ENCODE assay signal across 24 cellular contexts in the genomic region with DNA sequence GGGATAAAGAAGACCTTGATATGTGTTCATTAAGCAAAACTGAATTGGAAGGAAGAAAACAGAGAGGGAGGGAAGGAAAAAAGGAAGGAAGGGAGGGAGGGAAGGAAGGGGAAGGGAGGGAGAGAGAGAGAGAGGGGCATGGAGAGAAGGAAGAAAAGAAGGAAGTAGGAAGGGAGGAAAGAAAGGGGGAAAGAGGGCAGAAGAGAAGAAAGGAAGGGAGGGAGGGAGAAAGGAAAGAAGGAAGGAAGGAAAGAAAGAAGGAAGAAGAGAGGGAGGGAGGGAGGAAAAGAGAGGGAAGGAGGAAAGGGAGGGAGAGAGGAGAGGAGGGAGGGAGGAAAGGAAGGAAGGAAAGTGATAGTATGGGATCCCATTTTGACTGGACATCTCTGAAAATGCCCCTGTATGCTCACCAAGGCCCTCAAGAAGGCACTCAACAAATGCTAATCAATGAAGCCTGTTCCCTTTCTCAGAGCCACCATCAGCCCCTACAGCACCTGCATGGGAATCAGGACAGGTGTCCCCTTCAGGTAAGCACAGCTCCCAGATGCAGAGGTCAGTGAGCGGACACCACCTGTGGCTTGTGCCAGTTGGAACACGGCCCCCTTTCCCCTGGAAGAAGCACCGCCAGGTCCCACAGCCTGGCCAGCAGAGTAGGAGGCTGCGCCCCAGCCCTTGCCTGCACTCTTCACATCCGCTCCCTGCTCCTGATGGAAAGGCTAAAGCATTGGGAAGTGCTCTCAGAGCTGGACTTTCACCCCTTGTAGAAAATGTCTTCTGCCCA.
"Had no signal": no experiment of that assay in that cellular context is flagged by ENCODE, and none has a peak within 500 bp of the region (broad histone marks: within the 10 kb centered on the region; RNA-seq: fewer than 3 reads in every experiment).

No MANE protein-coding gene starts in this region.

- H3K9me3 Mint-ChIP-seq: activated CD4-positive, alpha-beta memory T cell treated with anti-CD3 and anti-CD28 coated beads, Interleukin-2, amount 10 ng/mL, durations not matched to agents 7 days and 5 days; activated naive CD4-positive, alpha-beta T cell treated with anti-CD3 and anti-CD28 coated beads for 36 hours; activated naive CD8-positive, alpha-beta T cell treated with anti-CD3 and anti-CD28 coated beads, Interleukin-2, amount 10 ng/mL, durations not matched to agents 7 days and 5 days; activated T-cell treated with anti-CD3 and anti-CD28 coated beads, Interleukin-2, amount 50 U/mL, for 72 hours; endodermal cell; nephron had no signal

- H3K9me3 ChIP-seq: esophagus squamous epithelium, gastroesophageal sphincter, right lobe of liver, stomach, suprapubic skin, tibial nerve had no signal

- H3K4me1 ChIP-seq: gastroesophageal sphincter, stomach had no signal

- H3K27ac ChIP-seq: gastroesophageal sphincter, right lobe of liver, stomach, suprapubic skin, tibial nerve had no signal

- H3K27me3 ChIP-seq: right lobe of liver, tibial nerve had no signal

- H3K4me1 Mint-ChIP-seq: activated CD4-positive, alpha-beta memory T cell treated with anti-CD3 and anti-CD28 coated beads, Interleukin-2, amount 10 ng/mL, durations not matched to agents 7 days and 5 days; stimulated activated memory B cell treated with anti-CD40 and anti-IgM and Interleukin-4, amounts not matched to agents 10 μg/mL and 1 μg/mL and 100 μg/mL, for 72 hours had no signal

- ATAC-seq: activated T-cell treated with anti-CD3 and anti-CD28 coated beads, Interleukin-2, amount 50 U/mL, for 72 hours; gastroesophageal sphincter; stimulated activated memory B cell treated with anti-CD40 and anti-IgM and Interleukin-4, amounts not matched to agents 10 μg/mL and 1 μg/mL and 100 μg/mL, for 72 hours had no signal

- H3K4me3 ChIP-seq: esophagus squamous epithelium, gastroesophageal sphincter, right lobe of liver, skin epidermis, stomach, suprapubic skin, tibial nerve had no signal

- H3K36me3 Mint-ChIP-seq: activated naive CD8-positive, alpha-beta T cell treated with anti-CD3 and anti-CD28 coated beads, Interleukin-2, amount 10 ng/mL, durations not matched to agents 7 days and 5 days; stimulated activated memory B cell treated with anti-CD40 and anti-IgM and Interleukin-4, amounts not matched to agents 10 μg/mL and 1 μg/mL and 100 μg/mL, for 72 hours had no signal

- H3K27ac Mint-ChIP-seq: activated CD4-positive, alpha-beta memory T cell treated with anti-CD3 and anti-CD28 coated beads, Interleukin-2, amount 10 ng/mL, durations not matched to agents 7 days and 5 days; activated naive CD4-positive, alpha-beta T cell treated with anti-CD3 and anti-CD28 coated beads for 36 hours; activated naive CD8-positive, alpha-beta T cell treated with anti-CD3 and anti-CD28 coated beads, Interleukin-2, amount 10 ng/mL, durations not matched to agents 7 days and 5 days; activated T-cell treated with anti-CD3 and anti-CD28 coated beads, Interleukin-2, amount 50 U/mL, for 72 hours; stimulated activated memory B cell treated with anti-CD40 and anti-IgM and Interleukin-4, amounts not matched to agents 10 μg/mL and 1 μg/mL and 100 μg/mL, for 72 hours had no signal

- DNase-seq: activated CD4-positive, alpha-beta memory T cell treated with anti-CD3 and anti-CD28 coated beads, Interleukin-2, amount 10 ng/mL, durations not matched to agents 7 days and 5 days; activated CD4-positive, alpha-beta T cell treated with anti-CD3 and anti-CD28 coated beads for 4 hours; activated CD4-positive, CD25-positive, alpha-beta regulatory T cell; activated effector memory CD4-positive, alpha-beta T cell treated with Interleukin-2 at 50 U/mL for 16 hours; activated naive CD4-positive, alpha-beta T cell treated with anti-CD3 and anti-CD28 coated beads for 36 hours; activated naive CD8-positive, alpha-beta T cell treated with anti-CD3 and anti-CD28 coated beads, Interleukin-2, amount 10 ng/mL, durations not matched to agents 7 days and 5 days; activated T-cell treated with anti-CD3 and anti-CD28 coated beads, Interleukin-2, amount 50 U/mL, for 72 hours; amniotic stem cell; cerebellar nuclear complex; cortex of kidney; endodermal cell; esophagus squamous epithelium; left ventricle myocardium superior; mammary epithelial cell; right lobe of liver; stimulated activated CD4-positive, alpha-beta T cell treated with anti-CD3 and anti-CD28 coated beads, Interleukin-2, amount 100 ng/mL, for 24 hours; stomach; T-helper 9 cell had no signal

- H3K4me3 Mint-ChIP-seq: activated CD4-positive, alpha-beta memory T cell treated with anti-CD3 and anti-CD28 coated beads, Interleukin-2, amount 10 ng/mL, durations not matched to agents 7 days and 5 days; activated naive CD4-positive, alpha-beta T cell treated with anti-CD3 and anti-CD28 coated beads for 36 hours; activated naive CD8-positive, alpha-beta T cell treated with anti-CD3 and anti-CD28 coated beads, Interleukin-2, amount 10 ng/mL, durations not matched to agents 7 days and 5 days; activated T-cell treated with anti-CD3 and anti-CD28 coated beads, Interleukin-2, amount 50 U/mL, for 72 hours; endodermal cell; stimulated activated memory B cell treated with anti-CD40 and anti-IgM and Interleukin-4, amounts not matched to agents 10 μg/mL and 1 μg/mL and 100 μg/mL, for 72 hours had no signal

- H3K36me3 ChIP-seq: esophagus squamous epithelium, gastroesophageal sphincter, right lobe of liver, stomach, suprapubic skin, tibial nerve had no signal
